ENCODE assay signal across 8 cellular contexts in genomic region chr2:73979021-73979420, GRCh38.
DNase-seq lines count a peak whose midpoint lies in the region; ATAC-seq lines count a peak whose summit lies in the region.

No MANE protein-coding gene starts in this region.

- DNase-seq in T follicular helper cell (ENCODE audit: low read depth) (peak; percentile 64), hypothalamus (lab: John Stamatoyannopoulos, UW) (no peak), NOMO-1 treated with DMSO at 0.1 percent for 48 hours (lab: John Stamatoyannopoulos, UW; ENCODE audit: unreplicated experiment) (no peak)
- DNase-seq in activated naive CD4-positive, alpha-beta T cell treated with Interleukin-2 at 50 U/mL for 16 hours: peak; percentile 65
- DNase-seq in stimulated activated CD4-positive, alpha-beta T cell treated with anti-CD3 and anti-CD28 coated beads, Interleukin-4, amount 100 ng/mL, for 1 hour: peak; percentile 56

- peak; percentile 47 for ATAC-seq in GM18502 (IDR thresholded peaks at IDR 0.05; ENCODE audit: poor library complexity, unreplicated experiment)
- ATAC-seq in HG03095 (IDR thresholded peaks at IDR 0.05; ENCODE audit: unreplicated experiment): no peak
- no peak for ATAC-seq in HG03378 (IDR thresholded peaks at IDR 0.05; ENCODE audit: unreplicated experiment)

Comparison
In these comparisons a context has a peak if more than half of its experiments do, and no peak if none do; other contexts are left out.
1. DNase-seq: peak in T follicular helper cell (single experiment), activated naive CD4-positive, alpha-beta T cell treated with Interleukin-2 at 50 U/mL for 16 hours (single experiment) and stimulated activated CD4-positive, alpha-beta T cell treated with anti-CD3 and anti-CD28 coated beads, Interleukin-4, amount 100 ng/mL, for 1 hour (single experiment); none in hypothalamus (0 of 51) and NOMO-1 treated with DMSO at 0.1 percent for 48 hours (single experiment).